ENCODE assay signal across 2 cellular contexts in genomic region chr17:32863559-32863958, GRCh38.
TF ChIP-seq lines count a peak whose summit lies in the region.

No MANE protein-coding gene starts in this region.

TF ChIP-seq in A549, 52 proteins besides CTCF, POLR2A, EP300 and RAD21 (continued from another document):
- TF ChIP-seq, protein P1, sequence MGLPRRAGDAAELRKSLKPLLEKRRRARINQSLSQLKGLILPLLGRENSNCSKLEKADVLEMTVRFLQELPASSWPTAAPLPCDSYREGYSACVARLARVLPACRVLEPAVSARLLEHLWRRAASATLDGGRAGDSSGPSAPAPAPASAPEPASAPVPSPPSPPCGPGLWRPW (IDR thresholded peaks at IDR 0.05): no peak
- TF ChIP-seq CHD2 (IDR thresholded peaks at IDR 0.05; ENCODE audit: low read length, partially characterized antibody): no peak
- no peak for TF ChIP-seq PHF8 (IDR thresholded peaks at IDR 0.05; ENCODE audit: borderline replicate concordance, low read depth)
- TF ChIP-seq PBX3 (IDR thresholded peaks at IDR 0.05): no peak
- no peak for TF ChIP-seq HOXA7 (CRISPR knock-in tag; IDR thresholded peaks at IDR 0.05)
- no peak for TF ChIP-seq GATA3 (IDR thresholded peaks at IDR 0.05; ENCODE audit: borderline replicate concordance)
- TF ChIP-seq, protein P2, sequence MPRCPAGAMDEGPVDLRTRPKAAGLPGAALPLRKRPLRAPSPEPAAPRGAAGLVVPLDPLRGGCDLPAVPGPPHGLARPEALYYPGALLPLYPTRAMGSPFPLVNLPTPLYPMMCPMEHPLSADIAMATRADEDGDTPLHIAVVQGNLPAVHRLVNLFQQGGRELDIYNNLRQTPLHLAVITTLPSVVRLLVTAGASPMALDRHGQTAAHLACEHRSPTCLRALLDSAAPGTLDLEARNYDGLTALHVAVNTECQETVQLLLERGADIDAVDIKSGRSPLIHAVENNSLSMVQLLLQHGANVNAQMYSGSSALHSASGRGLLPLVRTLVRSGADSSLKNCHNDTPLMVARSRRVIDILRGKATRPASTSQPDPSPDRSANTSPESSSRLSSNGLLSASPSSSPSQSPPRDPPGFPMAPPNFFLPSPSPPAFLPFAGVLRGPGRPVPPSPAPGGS (IDR thresholded peaks at IDR 0.05): no peak
- TF ChIP-seq CBX2 (IDR thresholded peaks at IDR 0.05; ENCODE audit: borderline replicate concordance, low read depth): no peak
- TF ChIP-seq SREBF2 (IDR thresholded peaks at IDR 0.05): no peak
- TF ChIP-seq JUN (IDR thresholded peaks at IDR 0.05): no peak
- TF ChIP-seq HEYL (CRISPR knock-in tag; IDR thresholded peaks at IDR 0.05): no peak
- TF ChIP-seq ZFP36 (IDR thresholded peaks at IDR 0.05; ENCODE audit: borderline replicate concordance, partially characterized antibody): no peak
- no peak for TF ChIP-seq EHF (CRISPR knock-in tag; IDR thresholded peaks at IDR 0.05)
- no peak for TF ChIP-seq BHLHE40 (IDR thresholded peaks at IDR 0.05; ENCODE audit: low read depth, low read length)
- no peak for TF ChIP-seq CBX8 (IDR thresholded peaks at IDR 0.05)
- TF ChIP-seq EHMT2 (IDR thresholded peaks at IDR 0.05; ENCODE audit: low read depth): no peak

TF ChIP-seq in K562, 482 proteins besides CTCF, POLR2A, EP300 and RAD21 (continued from another document):
- TF ChIP-seq JUND (IDR thresholded peaks at IDR 0.05; ENCODE audit: borderline replicate concordance, low read depth, low read length): no peak
- TF ChIP-seq JUND (tag; IDR thresholded peaks at IDR 0.05; ENCODE audit: borderline replicate concordance, low read depth, low read length): no peak
- TF ChIP-seq POLR2AphosphoS5 (IDR thresholded peaks at IDR 0.05; ENCODE audit: control insufficient read depth, insufficient read depth, low read depth, low read length): no peak
- no peak for TF ChIP-seq TFAM (CRISPR knock-in tag; conservative IDR thresholded peaks at IDR 0.05)
- TF ChIP-seq ZNF3 (CRISPR knock-in tag; IDR thresholded peaks at IDR 0.05): no peak
